In the genomic region with DNA sequence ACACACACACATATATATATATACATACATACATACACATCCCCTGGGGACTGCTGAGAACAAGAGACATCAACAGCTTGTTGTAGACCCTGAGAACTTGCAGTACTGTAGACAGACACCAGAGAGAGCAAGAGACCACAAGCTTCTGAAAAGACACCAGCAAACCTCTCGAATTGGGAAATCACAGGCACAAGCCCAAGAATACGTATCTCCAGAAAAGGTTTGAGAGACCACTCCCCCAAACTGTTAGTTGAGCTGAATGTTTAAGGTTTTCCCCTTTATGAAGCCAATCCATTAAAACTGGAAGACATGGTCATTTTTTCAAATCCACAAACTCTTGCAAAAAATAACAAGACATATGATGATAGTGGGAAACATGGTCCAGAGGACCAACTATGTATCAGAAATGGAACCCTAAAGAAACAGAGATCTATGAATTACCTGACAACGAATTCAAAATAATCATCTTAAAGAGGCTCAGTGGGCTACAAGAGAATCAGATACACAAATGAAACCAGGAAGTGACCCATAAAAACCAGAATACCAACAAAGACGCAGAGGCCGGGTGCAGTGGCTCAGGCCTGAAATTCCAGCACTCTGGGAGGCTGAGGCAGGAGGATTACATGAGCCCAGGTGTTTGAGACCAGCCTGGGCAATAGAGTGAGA, we compare ENCODE assay signal across 8 cellular contexts. TPM values are rescaled to one million over a fixed set of nuclear protein-coding genes. Genes with fewer than 3 reads are reported as not detected.
DNase-seq lines count a peak whose midpoint lies in the region; ATAC-seq and TF ChIP-seq lines count a peak whose summit lies in the region.

No MANE protein-coding gene starts in this region.

- TF ChIP-seq CTCF in kidney epithelial cell (IDR thresholded peaks at IDR 0.05; ENCODE audit: insufficient read depth, low read length, poor library complexity, severe bottlenecking): peak; percentile 74

- H3K27me3 ChIP-seq in kidney epithelial cell (ENCODE audit: control insufficient read depth, insufficient read depth, low read length): no peaks in the 10 kb centered on the region

- peaks cover 7% of the 10 kb centered on the region for H3K9me3 Mint-ChIP-seq in stimulated activated memory B cell treated with anti-CD40 and anti-IgM and Interleukin-4, amounts not matched to agents 10 μg/mL and 1 μg/mL and 100 μg/mL, for 72 hours

- peak; percentile 88 for ATAC-seq in SK-N-SH treated with all-trans-retinoic acid at 6 μM for 48 hours
- peak; percentile 83 for ATAC-seq in stimulated activated memory B cell treated with anti-CD40 and anti-IgM and Interleukin-4, amounts not matched to agents 10 μg/mL and 1 μg/mL and 100 μg/mL, for 72 hours

- H3K27ac Mint-ChIP-seq in stimulated activated memory B cell treated with anti-CD40 and anti-IgM and Interleukin-4, amounts not matched to agents 10 μg/mL and 1 μg/mL and 100 μg/mL, for 72 hours: no peak overlapping the region

- H3K36me3 Mint-ChIP-seq in stimulated activated memory B cell treated with anti-CD40 and anti-IgM and Interleukin-4, amounts not matched to agents 10 μg/mL and 1 μg/mL and 100 μg/mL, for 72 hours: peaks cover 5% of the 10 kb centered on the region

- no peaks in the 10 kb centered on the region for H3K27me3 Mint-ChIP-seq in stimulated activated memory B cell treated with anti-CD40 and anti-IgM and Interleukin-4, amounts not matched to agents 10 μg/mL and 1 μg/mL and 100 μg/mL, for 72 hours

- H3K4me3 Mint-ChIP-seq in stimulated activated memory B cell treated with anti-CD40 and anti-IgM and Interleukin-4, amounts not matched to agents 10 μg/mL and 1 μg/mL and 100 μg/mL, for 72 hours: no peak overlapping the region

- no peaks in the 10 kb centered on the region for H3K36me3 ChIP-seq in kidney epithelial cell (ENCODE audit: control insufficient read depth, insufficient read depth, low read length)

- H3K4me3 ChIP-seq in kidney epithelial cell (ENCODE audit: low read depth, low read length): no peak overlapping the region

- peaks cover 10% of the 10 kb centered on the region for H3K4me1 Mint-ChIP-seq in stimulated activated memory B cell treated with anti-CD40 and anti-IgM and Interleukin-4, amounts not matched to agents 10 μg/mL and 1 μg/mL and 100 μg/mL, for 72 hours

- peak; percentile 64 for DNase-seq in activated T-cell treated with anti-CD3 and anti-CD28 coated beads for 4 hours
- no peak for DNase-seq in activated T-cell treated with anti-CD3 and anti-CD28 coated beads, Interleukin-2, amount 50 U/mL, for 1 hour
- DNase-seq in NCI-H1048 (lab: John Stamatoyannopoulos, UW): peak; percentile 24
- DNase-seq in central memory CD4-positive, alpha-beta T cell: peak; percentile 68
- DNase-seq in kidney epithelial cell (ENCODE audit: low read depth): peak; percentile 35
- no peak for DNase-seq in NCI-H128 (lab: John Stamatoyannopoulos, UW; ENCODE audit: unreplicated experiment)

TF ChIP-seq in SK-N-SH treated with all-trans-retinoic acid at 6 μM for 48 hours, 23 proteins besides CTCF, POLR2A, EP300 and RAD21:
- TF ChIP-seq PPARA (CRISPR knock-in tag; IDR thresholded peaks at IDR 0.05; ENCODE audit: borderline replicate concordance) (no peak), SNAI2 (CRISPR knock-in tag; IDR thresholded peaks at IDR 0.05) (no peak), ZNF565 (CRISPR knock-in tag; conservative IDR thresholded peaks at IDR 0.05; ENCODE audit: low read depth) (no peak), CSDC2 (CRISPR knock-in tag; IDR thresholded peaks at IDR 0.05) (no peak), TOX (CRISPR knock-in tag; IDR thresholded peaks at IDR 0.05; ENCODE audit: borderline replicate concordance) (no peak), ISL1 (CRISPR knock-in tag; IDR thresholded peaks at IDR 0.05) (no peak), ZC3H10 (CRISPR knock-in tag; IDR thresholded peaks at IDR 0.05) (no peak), RARB (CRISPR knock-in tag; IDR thresholded peaks at IDR 0.05) (no peak)
- TF ChIP-seq, protein P1, sequence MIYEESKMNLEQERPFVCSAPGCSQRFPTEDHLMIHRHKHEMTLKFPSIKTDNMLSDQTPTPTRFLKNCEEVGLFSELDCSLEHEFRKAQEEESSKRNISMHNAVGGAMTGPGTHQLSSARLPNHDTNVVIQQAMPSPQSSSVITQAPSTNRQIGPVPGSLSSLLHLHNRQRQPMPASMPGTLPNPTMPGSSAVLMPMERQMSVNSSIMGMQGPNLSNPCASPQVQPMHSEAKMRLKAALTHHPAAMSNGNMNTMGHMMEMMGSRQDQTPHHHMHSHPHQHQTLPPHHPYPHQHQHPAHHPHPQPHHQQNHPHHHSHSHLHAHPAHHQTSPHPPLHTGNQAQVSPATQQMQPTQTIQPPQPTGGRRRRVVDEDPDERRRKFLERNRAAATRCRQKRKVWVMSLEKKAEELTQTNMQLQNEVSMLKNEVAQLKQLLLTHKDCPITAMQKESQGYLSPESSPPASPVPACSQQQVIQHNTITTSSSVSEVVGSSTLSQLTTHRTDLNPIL (CRISPR knock-in tag; IDR thresholded peaks at IDR 0.05; ENCODE audit: low read depth): no peak
- TF ChIP-seq, protein P2, sequence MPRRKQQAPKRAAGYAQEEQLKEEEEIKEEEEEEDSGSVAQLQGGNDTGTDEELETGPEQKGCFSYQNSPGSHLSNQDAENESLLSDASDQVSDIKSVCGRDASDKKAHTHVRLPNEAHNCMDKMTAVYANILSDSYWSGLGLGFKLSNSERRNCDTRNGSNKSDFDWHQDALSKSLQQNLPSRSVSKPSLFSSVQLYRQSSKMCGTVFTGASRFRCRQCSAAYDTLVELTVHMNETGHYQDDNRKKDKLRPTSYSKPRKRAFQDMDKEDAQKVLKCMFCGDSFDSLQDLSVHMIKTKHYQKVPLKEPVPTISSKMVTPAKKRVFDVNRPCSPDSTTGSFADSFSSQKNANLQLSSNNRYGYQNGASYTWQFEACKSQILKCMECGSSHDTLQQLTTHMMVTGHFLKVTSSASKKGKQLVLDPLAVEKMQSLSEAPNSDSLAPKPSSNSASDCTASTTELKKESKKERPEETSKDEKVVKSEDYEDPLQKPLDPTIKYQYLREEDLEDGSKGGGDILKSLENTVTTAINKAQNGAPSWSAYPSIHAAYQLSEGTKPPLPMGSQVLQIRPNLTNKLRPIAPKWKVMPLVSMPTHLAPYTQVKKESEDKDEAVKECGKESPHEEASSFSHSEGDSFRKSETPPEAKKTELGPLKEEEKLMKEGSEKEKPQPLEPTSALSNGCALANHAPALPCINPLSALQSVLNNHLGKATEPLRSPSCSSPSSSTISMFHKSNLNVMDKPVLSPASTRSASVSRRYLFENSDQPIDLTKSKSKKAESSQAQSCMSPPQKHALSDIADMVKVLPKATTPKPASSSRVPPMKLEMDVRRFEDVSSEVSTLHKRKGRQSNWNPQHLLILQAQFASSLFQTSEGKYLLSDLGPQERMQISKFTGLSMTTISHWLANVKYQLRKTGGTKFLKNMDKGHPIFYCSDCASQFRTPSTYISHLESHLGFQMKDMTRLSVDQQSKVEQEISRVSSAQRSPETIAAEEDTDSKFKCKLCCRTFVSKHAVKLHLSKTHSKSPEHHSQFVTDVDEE (CRISPR knock-in tag; IDR thresholded peaks at IDR 0.05): no peak
- TF ChIP-seq, protein P3, sequence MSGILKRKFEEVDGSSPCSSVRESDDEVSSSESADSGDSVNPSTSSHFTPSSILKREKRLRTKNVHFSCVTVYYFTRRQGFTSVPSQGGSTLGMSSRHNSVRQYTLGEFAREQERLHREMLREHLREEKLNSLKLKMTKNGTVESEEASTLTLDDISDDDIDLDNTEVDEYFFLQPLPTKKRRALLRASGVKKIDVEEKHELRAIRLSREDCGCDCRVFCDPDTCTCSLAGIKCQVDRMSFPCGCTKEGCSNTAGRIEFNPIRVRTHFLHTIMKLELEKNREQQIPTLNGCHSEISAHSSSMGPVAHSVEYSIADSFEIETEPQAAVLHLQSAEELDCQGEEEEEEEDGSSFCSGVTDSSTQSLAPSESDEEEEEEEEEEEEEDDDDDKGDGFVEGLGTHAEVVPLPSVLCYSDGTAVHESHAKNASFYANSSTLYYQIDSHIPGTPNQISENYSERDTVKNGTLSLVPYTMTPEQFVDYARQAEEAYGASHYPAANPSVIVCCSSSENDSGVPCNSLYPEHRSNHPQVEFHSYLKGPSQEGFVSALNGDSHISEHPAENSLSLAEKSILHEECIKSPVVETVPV (CRISPR knock-in tag; IDR thresholded peaks at IDR 0.05): no peak

RNA-seq across cellular contexts. Expression of a gene that starts 45.1 kb away (rescaled TPM):
- 573 and 1,021 TPM in 2 replicates for total RNA-seq in kidney epithelial cell

Comparison
In these comparisons a context has a peak if more than half of its experiments do, and no peak if none do; other contexts are left out.
1. DNase-seq: peak in activated T-cell treated with anti-CD3 and anti-CD28 coated beads for 4 hours (single experiment), NCI-H1048 (single experiment), central memory CD4-positive, alpha-beta T cell (single experiment) and kidney epithelial cell (single experiment); none in activated T-cell treated with anti-CD3 and anti-CD28 coated beads, Interleukin-2, amount 50 U/mL, for 1 hour (single experiment) and NCI-H128 (single experiment).